Comparison of ENCODE assay signal across 20 cellular contexts in the genomic region with DNA sequence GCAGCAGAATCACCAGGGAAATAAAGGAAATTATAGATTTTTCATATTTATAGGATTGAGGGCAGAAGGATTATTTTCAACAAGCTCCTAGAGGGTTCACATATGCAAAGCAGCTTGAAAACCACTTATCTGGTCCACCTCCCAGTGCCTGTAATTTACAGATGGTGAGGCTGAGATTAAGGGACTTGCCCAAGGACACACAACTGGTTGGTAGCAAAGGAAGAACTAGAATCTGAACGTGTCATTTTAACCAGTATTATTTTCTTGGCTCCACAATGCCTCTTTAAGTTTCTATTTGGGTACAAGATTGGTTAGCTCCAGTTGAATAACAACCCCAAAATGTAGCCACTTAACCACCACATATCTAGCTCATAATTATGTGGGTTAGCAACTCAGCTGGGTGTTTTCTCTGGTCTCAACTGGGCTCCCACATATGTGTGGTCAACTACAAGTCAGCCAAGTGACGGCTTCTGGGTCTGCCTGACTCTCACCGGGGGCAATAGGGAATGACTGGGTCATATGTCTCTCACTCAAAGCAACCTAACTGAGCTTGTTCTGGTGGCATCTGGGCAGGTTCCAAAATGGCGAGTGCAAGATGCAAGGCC.
"Had no signal": no experiment of that assay in that cellular context is flagged by ENCODE, and none has a peak within 500 bp of the region (broad histone marks: within the 10 kb centered on the region; RNA-seq: fewer than 3 reads in every experiment).

No MANE protein-coding gene starts in this region.

- H3K4me1 Mint-ChIP-seq: T-helper 17 cell had no signal

- H3K4me1 ChIP-seq: body of pancreas, heart left ventricle, thyroid gland had no signal

- H3K4me3 Mint-ChIP-seq: activated CD4-positive, alpha-beta memory T cell treated with anti-CD3 and anti-CD28 coated beads for 36 hours; neural crest cell; T-helper 17 cell had no signal

- DNase-seq: activated CD4-positive, alpha-beta memory T cell treated with anti-CD3 and anti-CD28 coated beads for 36 hours; activated CD4-positive, alpha-beta T cell treated with anti-CD3 and anti-CD28 coated beads for 48 hours; activated gamma-delta T cell; activated naive CD4-positive, alpha-beta T cell treated with anti-CD3 and anti-CD28 coated beads, Interleukin-2, amount 50 U/mL, for 16 hours; anterior cingulate cortex; body of pancreas; heart left ventricle; islet precursor cell; left cardiac atrium; midbrain; occipital lobe; stimulated activated CD4-positive, alpha-beta T cell treated with anti-CD3 and anti-CD28 coated beads, Interleukin-2, amount 100 ng/mL, for 48 hours; stimulated activated CD8-positive, alpha-beta memory T cell treated with anti-CD3 and anti-CD28 coated beads, Interleukin-4, amount 100 ng/mL, for 48 hours; stimulated activated naive CD4-positive, alpha-beta T cell; substantia nigra; T-helper 17 cell; thyroid gland had no signal

- H3K27ac ChIP-seq: body of pancreas, epithelial cell of prostate, heart left ventricle, thyroid gland had no signal

- H3K27me3 Mint-ChIP-seq: activated CD4-positive, alpha-beta memory T cell treated with anti-CD3 and anti-CD28 coated beads for 36 hours; T-helper 17 cell had no signal

- H3K36me3 ChIP-seq: heart left ventricle, thyroid gland had no signal

- ATAC-seq: body of pancreas, heart left ventricle, left cardiac atrium, sciatic nerve, T-helper 17 cell had no signal

- H3K4me3 ChIP-seq: body of pancreas, heart left ventricle, thyroid gland had no signal

- H3K9me3 ChIP-seq: body of pancreas, heart left ventricle, thyroid gland had no signal

- H3K9me3 Mint-ChIP-seq: neural crest cell had no signal

- H3K36me3 Mint-ChIP-seq: activated CD4-positive, alpha-beta memory T cell treated with anti-CD3 and anti-CD28 coated beads for 36 hours had no signal

- H3K27me3 ChIP-seq: body of pancreas, heart left ventricle, thyroid gland had no signal

- H3K27ac Mint-ChIP-seq: activated CD4-positive, alpha-beta memory T cell treated with anti-CD3 and anti-CD28 coated beads for 36 hours; T-helper 17 cell had no signal
